In genomic region chr19:40570313-40571004, GRCh38 we compare ENCODE assay signal across 8 cellular contexts.
A peak's percentile ranks its signal among the peaks of the same experiment; 100 is the strongest.
DNase-seq lines count a peak whose midpoint lies in the region; ATAC-seq, FAIRE-seq and TF ChIP-seq lines count a peak whose summit lies in the region.

No MANE protein-coding gene starts in this region.

- H3K9me3 Mint-ChIP-seq in nephron progenitor cell: peaks cover 6% of the 10 kb centered on the region

- H3K27me3 ChIP-seq in RWPE2 (ENCODE audit: insufficient read depth, poor library complexity, severe bottlenecking): peaks cover 11% of the 10 kb centered on the region

- H3K4me3 ChIP-seq in RWPE2 (ENCODE audit: severe bottlenecking): peak overlapping the region; percentile 34

- H3K36me3 Mint-ChIP-seq in nephron progenitor cell (ENCODE audit: low read depth): no peaks in the 10 kb centered on the region

- TF ChIP-seq POLR2A in H54 (IDR thresholded peaks at IDR 0.05; ENCODE audit: low read depth, low read length): peak; percentile 85

- DNase-seq in EL (peak; percentile 100), H54 (ENCODE audit: insufficient read length, low spot score) (peak; percentile 100), LoVo (ENCODE audit: low spot score) (peak; percentile 99), RWPE2 (ENCODE audit: low spot score) (peak; percentile 99), fibroblast of the conjunctiva (ENCODE audit: low read depth) (peak; percentile 100), nephron progenitor cell (peak; percentile 100)
- peak; percentile 92 for DNase-seq in activated T-helper 9 cell treated with anti-CD3 and anti-CD28 coated beads, Interleukin-2, amount 50 U/mL, for 16 hours (ENCODE audit: low read depth)
- peak; percentile 93 for DNase-seq in stimulated activated naive CD8-positive, alpha-beta T cell treated with anti-CD3 and anti-CD28 coated beads, Interleukin-15, Interleukin-2, amounts not matched to agents 100 U/mL and 50 U/mL, for 24 hours

- H3K27ac Mint-ChIP-seq in nephron progenitor cell: no peak overlapping the region

- peaks cover 12% of the 10 kb centered on the region for H3K4me1 Mint-ChIP-seq in nephron progenitor cell

- no peaks in the 10 kb centered on the region for H3K36me3 ChIP-seq in RWPE2 (ENCODE audit: low read depth)

- H3K27me3 Mint-ChIP-seq in nephron progenitor cell (ENCODE audit: low read depth, poor library complexity): peaks cover 76% of the 10 kb centered on the region

- ATAC-seq in RWPE2 (ENCODE audit: low read depth): peak; percentile 80
- peak; percentile 90 for ATAC-seq in stimulated activated naive CD8-positive, alpha-beta T cell treated with anti-CD3 and anti-CD28 coated beads, Interleukin-15, Interleukin-2, amounts not matched to agents 100 U/mL and 50 U/mL, for 24 hours

- TF ChIP-seq CTCF in RWPE2 (IDR thresholded peaks at IDR 0.05; ENCODE audit: poor library complexity, severe bottlenecking) (no peak), nephron progenitor cell (IDR thresholded peaks at IDR 0.05) (no peak)

- H3K4me1 ChIP-seq in RWPE2 (ENCODE audit: insufficient read depth, poor library complexity, severe bottlenecking): no peaks in the 10 kb centered on the region

- H3K4me3 Mint-ChIP-seq in nephron progenitor cell: peak overlapping the region; percentile 76

- peak; percentile 88 for FAIRE-seq in H54 (lab: Jason Lieb, UNC)

- H3K9me3 ChIP-seq in RWPE2 (ENCODE audit: severe bottlenecking): no peaks in the 10 kb centered on the region

- H3K27ac ChIP-seq in RWPE2 (ENCODE audit: poor library complexity, severe bottlenecking): peak overlapping the region; percentile 43

Comparison
In these comparisons a context has a peak if more than half of its experiments do, and no peak if none do; other contexts are left out.
1. Peak in every context shown above with its lines: DNase-seq, ATAC-seq, H3K4me3 ChIP-seq and H3K27ac ChIP-seq.